ENCODE assay signal across 15 cellular contexts in the genomic region with DNA sequence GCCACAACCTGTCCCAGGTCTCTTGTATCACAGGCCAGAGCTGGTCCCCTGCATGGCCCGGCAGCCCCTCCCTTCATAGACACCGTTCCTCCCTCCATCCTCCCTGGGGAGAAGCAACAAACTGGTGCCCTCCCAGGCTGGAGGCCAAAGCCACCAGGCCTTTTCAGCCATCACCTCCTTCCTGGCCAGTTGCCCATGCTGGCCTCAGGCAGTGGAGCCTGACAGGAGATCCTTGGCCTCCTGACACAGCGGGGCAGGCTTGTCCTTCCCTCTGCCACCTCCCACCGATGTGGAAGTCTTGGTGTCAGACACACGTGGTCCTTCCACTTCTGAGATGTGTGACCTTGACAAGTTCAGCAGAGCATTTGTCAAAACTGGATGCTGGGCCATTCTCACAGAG.
A peak's percentile ranks its signal among the peaks of the same experiment; 100 is the strongest.
DNase-seq lines count a peak whose midpoint lies in the region.
"Had no signal": no experiment of that assay in that cellular context is flagged by ENCODE, and none has a peak within 500 bp of the region (broad histone marks: within the 10 kb centered on the region; RNA-seq: fewer than 3 reads in every experiment).

No MANE protein-coding gene starts in this region.

- no peak overlapping the region for H3K27ac Mint-ChIP-seq in activated naive CD4-positive, alpha-beta T cell treated with anti-CD3 and anti-CD28 coated beads for 36 hours
- H3K27ac Mint-ChIP-seq in activated naive CD8-positive, alpha-beta T cell treated with anti-CD3 and anti-CD28 coated beads for 36 hours, result no peak overlapping the region
- H3K27ac Mint-ChIP-seq: GM23338, T-cell had no signal

- H3K4me1 Mint-ChIP-seq in activated naive CD4-positive, alpha-beta T cell treated with anti-CD3 and anti-CD28 coated beads for 36 hours (ENCODE audit: low read depth), result peaks cover 16% of the 10 kb centered on the region
- H3K4me1 Mint-ChIP-seq in activated naive CD8-positive, alpha-beta T cell treated with anti-CD3 and anti-CD28 coated beads for 36 hours, result peaks cover 18% of the 10 kb centered on the region

- H3K36me3 Mint-ChIP-seq in activated naive CD4-positive, alpha-beta T cell treated with anti-CD3 and anti-CD28 coated beads for 36 hours (ENCODE audit: low read depth), result no peaks in the 10 kb centered on the region
- H3K36me3 Mint-ChIP-seq in activated naive CD8-positive, alpha-beta T cell treated with anti-CD3 and anti-CD28 coated beads for 36 hours, result no peaks in the 10 kb centered on the region
- H3K36me3 Mint-ChIP-seq: mesothelial cell of epicardium had no signal

- H3K4me3 Mint-ChIP-seq in activated naive CD4-positive, alpha-beta T cell treated with anti-CD3 and anti-CD28 coated beads for 36 hours, result no peak overlapping the region
- no peak overlapping the region for H3K4me3 Mint-ChIP-seq in activated naive CD8-positive, alpha-beta T cell treated with anti-CD3 and anti-CD28 coated beads for 36 hours
- H3K4me3 Mint-ChIP-seq: GM23338, mesothelial cell of epicardium, T-cell had no signal

- CTCF ChIA-PET in activated naive CD4-positive, alpha-beta T cell treated with anti-CD3 and anti-CD28 coated beads for 36 hours (lab: Charles Lee), result no interaction called here

- DNase-seq in A172 (ENCODE audit: low spot score) (peak; percentile 57), H4 (ENCODE audit: low spot score) (peak; percentile 25), astrocyte of the hippocampus (ENCODE audit: low read depth, low spot score) (peak; percentile 55), kidney tubule cell (ENCODE audit: low spot score) (peak; percentile 81), NCI-H82 treated with DMSO at 0.1 percent for 48 hours (lab: John Stamatoyannopoulos, UW; ENCODE audit: unreplicated experiment) (no peak), retina (no peak)
- no peak for DNase-seq in activated naive CD4-positive, alpha-beta T cell treated with anti-CD3 and anti-CD28 coated beads for 36 hours
- no peak for DNase-seq in activated naive CD8-positive, alpha-beta T cell treated with anti-CD3 and anti-CD28 coated beads for 36 hours
- DNase-seq: activated CD4-positive, CD25-positive, alpha-beta regulatory T cell treated with anti-CD3 and anti-CD28 coated beads, Interleukin-2, amount 50 U/mL, for 72 hours; MG63; NCI-H2107; ovary; T-cell had no signal

- intact Hi-C loops in activated naive CD4-positive, alpha-beta T cell treated with anti-CD3 and anti-CD28 coated beads for 36 hours (cut with micrococcal nuclease), result no loop called here

- no peaks in the 10 kb centered on the region for H3K27me3 Mint-ChIP-seq in activated naive CD4-positive, alpha-beta T cell treated with anti-CD3 and anti-CD28 coated beads for 36 hours (ENCODE audit: low read depth)
- H3K27me3 Mint-ChIP-seq in activated naive CD8-positive, alpha-beta T cell treated with anti-CD3 and anti-CD28 coated beads for 36 hours, result no peaks in the 10 kb centered on the region
- H3K27me3 Mint-ChIP-seq: T-cell had no signal

- no peaks in the 10 kb centered on the region for H3K9me3 Mint-ChIP-seq in activated naive CD4-positive, alpha-beta T cell treated with anti-CD3 and anti-CD28 coated beads for 36 hours
- H3K9me3 Mint-ChIP-seq in activated naive CD8-positive, alpha-beta T cell treated with anti-CD3 and anti-CD28 coated beads for 36 hours, result no peaks in the 10 kb centered on the region
- H3K9me3 Mint-ChIP-seq: GM23338, mesothelial cell of epicardium, T-cell had no signal

Comparison
In these comparisons a context has a peak if more than half of its experiments do, and no peak if none do; other contexts are left out.
1. DNase-seq: peak in A172 (single experiment), H4 (single experiment), astrocyte of the hippocampus (single experiment) and kidney tubule cell (single experiment); none in NCI-H82 treated with DMSO at 0.1 percent for 48 hours (single experiment), activated naive CD4-positive, alpha-beta T cell treated with anti-CD3 and anti-CD28 coated beads for 36 hours (single experiment), activated naive CD8-positive, alpha-beta T cell treated with anti-CD3 and anti-CD28 coated beads for 36 hours (single experiment) and retina (single experiment).